ENCODE assay signal across 12 cellular contexts in the genomic region with DNA sequence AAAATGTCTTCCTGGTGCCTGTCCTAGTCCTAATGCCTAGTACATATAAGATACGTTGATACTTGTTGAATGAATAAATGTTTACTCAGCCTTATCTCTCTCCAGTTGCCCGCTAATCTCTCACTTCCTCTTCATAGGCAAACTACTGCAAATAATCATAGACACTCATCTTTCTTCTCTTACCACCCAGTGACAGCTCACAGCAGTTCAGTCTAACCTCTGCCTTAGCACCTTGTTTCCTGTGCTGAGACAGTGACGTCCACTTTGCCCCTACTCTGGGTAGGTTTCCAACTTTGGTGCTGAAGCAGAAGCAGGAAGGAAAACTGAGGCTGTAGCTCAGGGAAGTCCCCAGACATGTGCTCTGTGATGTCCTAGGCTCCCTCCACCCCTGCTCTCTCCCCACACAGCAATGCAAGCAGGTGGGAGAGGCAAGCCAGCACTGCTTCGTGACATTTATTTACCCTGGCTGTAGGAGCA. TPM values are rescaled to one million over a fixed set of nuclear protein-coding genes. Genes with fewer than 3 reads are reported as not detected.
A peak's percentile ranks its signal among the peaks of the same experiment; 100 is the strongest.
DNase-seq lines count a peak whose midpoint lies in the region; ATAC-seq and TF ChIP-seq lines count a peak whose summit lies in the region.
"Had no signal": no experiment of that assay in that cellular context is flagged by ENCODE, and none has a peak within 500 bp of the region (broad histone marks: within the 10 kb centered on the region; RNA-seq: fewer than 3 reads in every experiment).

No MANE protein-coding gene starts in this region.

- CTCF ChIA-PET in Calu3 (lab: Charles Lee): no interaction called here

- no peaks in the 10 kb centered on the region for H3K36me3 Mint-ChIP-seq in Calu3 (ENCODE audit: insufficient read depth, unreplicated experiment)
- H3K36me3 Mint-ChIP-seq in glutamatergic neuron (ENCODE audit: unreplicated experiment): no peaks in the 10 kb centered on the region

- no peaks in the 10 kb centered on the region for H3K4me1 Mint-ChIP-seq in stimulated activated naive CD8-positive, alpha-beta T cell treated with anti-CD3 and anti-CD28 coated beads, Interleukin-15, amount 100 ng/mL, for 72 hours
- H3K4me1 Mint-ChIP-seq in Calu3 (ENCODE audit: low read depth, unreplicated experiment) (no peaks in the 10 kb centered on the region), glutamatergic neuron (ENCODE audit: low read depth, unreplicated experiment) (no peaks in the 10 kb centered on the region)
- H3K4me1 Mint-ChIP-seq: neural crest cell had no signal

- no TSS peak for BruUV-seq in Calu3 (replicated peaks; lab: Mats Ljungman, UMichigan)

- no peak overlapping the region for H3K4me3 Mint-ChIP-seq in stimulated activated naive CD8-positive, alpha-beta T cell treated with anti-CD3 and anti-CD28 coated beads, Interleukin-15, amount 100 ng/mL, for 72 hours
- H3K4me3 Mint-ChIP-seq in Calu3 (ENCODE audit: low read depth, unreplicated experiment): no peak overlapping the region
- H3K4me3 Mint-ChIP-seq in glutamatergic neuron (ENCODE audit: unreplicated experiment): no peak overlapping the region
- H3K4me3 Mint-ChIP-seq: activated T-cell treated with anti-CD3 and anti-CD28 coated beads, Interleukin-2, amount 50 U/mL, for 24 hours; neural crest cell had no signal

- peaks cover 16% of the 10 kb centered on the region for H3K27me3 Mint-ChIP-seq in stimulated activated naive CD8-positive, alpha-beta T cell treated with anti-CD3 and anti-CD28 coated beads, Interleukin-15, amount 100 ng/mL, for 72 hours
- no peaks in the 10 kb centered on the region for H3K27me3 Mint-ChIP-seq in Calu3 (ENCODE audit: unreplicated experiment)
- no peaks in the 10 kb centered on the region for H3K27me3 Mint-ChIP-seq in glutamatergic neuron (ENCODE audit: unreplicated experiment)

- peak; percentile 0 for DNase-seq in NCI-H2029 (lab: John Stamatoyannopoulos, UW)
- no peak for DNase-seq in NCI-H2029 treated with DMSO at 0.1 percent for 48 hours (lab: John Stamatoyannopoulos, UW)
- no peak for DNase-seq in RWPE2 (ENCODE audit: low spot score)
- DNase-seq in stimulated activated naive CD8-positive, alpha-beta T cell treated with anti-CD3 and anti-CD28 coated beads, Interleukin-15, amount 100 ng/mL, for 72 hours: no peak
- no peak for DNase-seq in NCI-H82 (lab: John Stamatoyannopoulos, UW)
- DNase-seq in Calu3: no peak
- DNase-seq in glutamatergic neuron: no peak
- DNase-seq: activated T-cell treated with anti-CD3 and anti-CD28 coated beads, Interleukin-2, amount 50 U/mL, for 24 hours; stimulated activated CD4-positive, alpha-beta T cell treated with anti-CD3 and anti-CD28 coated beads, Interleukin-2, amount 100 ng/mL, for 24 hours had no signal

- no peaks in the 10 kb centered on the region for H3K27me3 ChIP-seq in RWPE2 (ENCODE audit: insufficient read depth, poor library complexity, severe bottlenecking)
- H3K27me3 ChIP-seq: tibial nerve had no signal

- peak overlapping the region; percentile 28 for H3K27ac ChIP-seq in RWPE2 (ENCODE audit: poor library complexity, severe bottlenecking)
- H3K27ac ChIP-seq: tibial nerve had no signal

- TF ChIP-seq CTCF in RWPE2 (IDR thresholded peaks at IDR 0.05; ENCODE audit: poor library complexity, severe bottlenecking) (no peak), Calu3 (IDR thresholded peaks at IDR 0.05; ENCODE audit: unreplicated experiment) (no peak), glutamatergic neuron (IDR thresholded peaks at IDR 0.05; ENCODE audit: partially characterized antibody, unreplicated experiment) (no peak)

- H3K4me1 ChIP-seq in RWPE2 (ENCODE audit: insufficient read depth, poor library complexity, severe bottlenecking): peaks cover 9% of the 10 kb centered on the region

- no peak overlapping the region for H3K4me3 ChIP-seq in RWPE2 (ENCODE audit: severe bottlenecking)
- H3K4me3 ChIP-seq: tibial nerve had no signal

- no peak overlapping the region for H3K27ac Mint-ChIP-seq in stimulated activated naive CD8-positive, alpha-beta T cell treated with anti-CD3 and anti-CD28 coated beads, Interleukin-15, amount 100 ng/mL, for 72 hours
- H3K27ac Mint-ChIP-seq in Calu3 (ENCODE audit: unreplicated experiment): no peak overlapping the region
- no peak overlapping the region for H3K27ac Mint-ChIP-seq in glutamatergic neuron (ENCODE audit: unreplicated experiment)
- H3K27ac Mint-ChIP-seq: activated T-cell treated with anti-CD3 and anti-CD28 coated beads, Interleukin-2, amount 50 U/mL, for 24 hours had no signal

- H3K9me3 ChIP-seq in RWPE2 (ENCODE audit: severe bottlenecking): no peaks in the 10 kb centered on the region
- H3K9me3 ChIP-seq: tibial nerve had no signal

- no peaks in the 10 kb centered on the region for H3K9me3 Mint-ChIP-seq in stimulated activated naive CD8-positive, alpha-beta T cell treated with anti-CD3 and anti-CD28 coated beads, Interleukin-15, amount 100 ng/mL, for 72 hours
- H3K9me3 Mint-ChIP-seq in Calu3 (ENCODE audit: low read depth, unreplicated experiment): peaks cover 8% of the 10 kb centered on the region
- H3K9me3 Mint-ChIP-seq in glutamatergic neuron (ENCODE audit: unreplicated experiment): no peaks in the 10 kb centered on the region
- H3K9me3 Mint-ChIP-seq: activated T-cell treated with anti-CD3 and anti-CD28 coated beads, Interleukin-2, amount 50 U/mL, for 24 hours had no signal

- H3K36me3 ChIP-seq in RWPE2 (ENCODE audit: low read depth): no peaks in the 10 kb centered on the region
- H3K36me3 ChIP-seq: tibial nerve had no signal

- intact Hi-C loops in Calu3 (cut with micrococcal nuclease; ENCODE audit: unreplicated experiment): no loop called here

- ATAC-seq in HG03108 (IDR thresholded peaks at IDR 0.05; ENCODE audit: unreplicated experiment): peak; percentile 67
- ATAC-seq in RWPE2 (ENCODE audit: low read depth): peak; percentile 90
- peak; percentile 37 for ATAC-seq in stimulated activated naive CD8-positive, alpha-beta T cell treated with anti-CD3 and anti-CD28 coated beads, Interleukin-15, amount 100 ng/mL, for 72 hours

RNA-seq across cellular contexts. Expression of gene RHOBTB1, which starts 45.5 kb away (rescaled TPM):
- total RNA-seq in Calu3 (2022) (9.8 and 10.2 TPM in 2 replicates), glutamatergic neuron (ENCODE audit: unreplicated experiment) (14.4 TPM)

Comparison
In these comparisons a context has a peak if more than half of its experiments do, and no peak if none do; other contexts are left out.
1. ATAC-seq: peak in every context shown above with its lines; median percentile 90 in RWPE2; 67 in HG03108; 37 in stimulated activated naive CD8-positive, alpha-beta T cell treated with anti-CD3 and anti-CD28 coated beads, Interleukin-15, amount 100 ng/mL, for 72 hours.